Comparison of ENCODE assay signal across 8 cellular contexts in genomic region chr2:183123959-183124221, GRCh38. TPM values are rescaled to one million over a fixed set of nuclear protein-coding genes. Genes with fewer than 3 reads are reported as not detected.
DNase-seq lines count a peak whose midpoint lies in the region; ATAC-seq lines count a peak whose summit lies in the region.

No MANE protein-coding gene starts in this region.

- CTCF ChIA-PET in activated CD4-positive, alpha-beta memory T cell treated with anti-CD3 and anti-CD28 coated beads for 36 hours (lab: Charles Lee) = interaction anchor here (0.6 kb wide), 1 partner anchor 56 kb away, joined by 3 read pairs; no protein-coding TSS in a partner anchor

- ATAC-seq in HG03025 (IDR thresholded peaks at IDR 0.05; ENCODE audit: low FRiP score, unreplicated experiment) = peak; percentile 45
- peak; percentile 19 for ATAC-seq in stimulated activated naive CD8-positive, alpha-beta T cell treated with anti-CD3 and anti-CD28 coated beads, Interleukin-15, Interleukin-2, amounts not matched to agents 100 U/mL and 50 U/mL, for 24 hours

- DNase-seq in activated T-cell treated with anti-CD3 and anti-CD28 coated beads, Interleukin-2, amount 50 U/mL, for 24 hours = no peak
- no peak for DNase-seq in activated T-cell treated with anti-CD3 and anti-CD28 coated beads for 4 hours
- no peak for DNase-seq in activated CD4-positive, alpha-beta memory T cell treated with anti-CD3 and anti-CD28 coated beads for 36 hours
- DNase-seq in hepatic stellate cell (ENCODE audit: low spot score) = peak; percentile 4
- no peak for DNase-seq in stimulated activated naive CD8-positive, alpha-beta T cell treated with anti-CD3 and anti-CD28 coated beads, Interleukin-15, Interleukin-2, amounts not matched to agents 100 U/mL and 50 U/mL, for 24 hours
- no peak for DNase-seq in MV-4-11 (lab: John Stamatoyannopoulos, UW)
- no peak for DNase-seq in NCI-H226

- peaks cover 21% of the 10 kb centered on the region for H3K27me3 Mint-ChIP-seq in activated T-cell treated with anti-CD3 and anti-CD28 coated beads, Interleukin-2, amount 50 U/mL, for 24 hours
- peaks cover 3% of the 10 kb centered on the region for H3K27me3 Mint-ChIP-seq in activated CD4-positive, alpha-beta memory T cell treated with anti-CD3 and anti-CD28 coated beads for 36 hours

- POLR2A ChIA-PET in activated CD4-positive, alpha-beta memory T cell treated with anti-CD3 and anti-CD28 coated beads for 36 hours (lab: Charles Lee) = interaction anchor here (0.8 kb wide), 1 partner anchor 32 kb away, joined by 3 read pairs; no protein-coding TSS in a partner anchor

- intact Hi-C loops in activated CD4-positive, alpha-beta memory T cell treated with anti-CD3 and anti-CD28 coated beads for 36 hours (cut with micrococcal nuclease) = loop anchor here (1.0 kb wide), 3 partner anchors 46 to 409 kb away; partner anchors contain the start of genes DUSP19 and NCKAP1

- H3K4me1 Mint-ChIP-seq in activated T-cell treated with anti-CD3 and anti-CD28 coated beads, Interleukin-2, amount 50 U/mL, for 24 hours (ENCODE audit: low read depth) = peaks cover 39% of the 10 kb centered on the region
- peaks cover 26% of the 10 kb centered on the region for H3K4me1 Mint-ChIP-seq in activated CD4-positive, alpha-beta memory T cell treated with anti-CD3 and anti-CD28 coated beads for 36 hours (ENCODE audit: low read depth)

- no peaks in the 10 kb centered on the region for H3K9me3 Mint-ChIP-seq in activated T-cell treated with anti-CD3 and anti-CD28 coated beads, Interleukin-2, amount 50 U/mL, for 24 hours
- no peaks in the 10 kb centered on the region for H3K9me3 Mint-ChIP-seq in activated CD4-positive, alpha-beta memory T cell treated with anti-CD3 and anti-CD28 coated beads for 36 hours

- peaks cover 48% of the 10 kb centered on the region for H3K36me3 Mint-ChIP-seq in activated T-cell treated with anti-CD3 and anti-CD28 coated beads, Interleukin-2, amount 50 U/mL, for 24 hours (ENCODE audit: low read depth)
- H3K36me3 Mint-ChIP-seq in activated CD4-positive, alpha-beta memory T cell treated with anti-CD3 and anti-CD28 coated beads for 36 hours = peaks cover 8% of the 10 kb centered on the region

- peak overlapping the region; percentile 99 for H3K27ac Mint-ChIP-seq in activated T-cell treated with anti-CD3 and anti-CD28 coated beads, Interleukin-2, amount 50 U/mL, for 24 hours
- peak overlapping the region; percentile 97 for H3K27ac Mint-ChIP-seq in activated CD4-positive, alpha-beta memory T cell treated with anti-CD3 and anti-CD28 coated beads for 36 hours

- peak overlapping the region; percentile 97 for H3K4me3 Mint-ChIP-seq in activated T-cell treated with anti-CD3 and anti-CD28 coated beads, Interleukin-2, amount 50 U/mL, for 24 hours
- H3K4me3 Mint-ChIP-seq in activated CD4-positive, alpha-beta memory T cell treated with anti-CD3 and anti-CD28 coated beads for 36 hours = peak overlapping the region; percentile 94

RNA-seq across cellular contexts. Expression of gene NUP35, which starts 0.4 kb away (rescaled TPM):
- 10 to 100 TPM; 27.6 to 31.7 TPM for total RNA-seq in activated CD4-positive, alpha-beta memory T cell treated with anti-CD3 and anti-CD28 coated beads for 36 hours

RNA-seq across cellular contexts. Expression of gene DUSP19, which starts 45.3 kb away (rescaled TPM):
- 1 to 10 TPM; 2.1 to 2.7 TPM for total RNA-seq in activated CD4-positive, alpha-beta memory T cell treated with anti-CD3 and anti-CD28 coated beads for 36 hours
